ENCODE assay signal across 12 cellular contexts in genomic region chr6:3766219-3766618, GRCh38. TPM values are rescaled to one million over a fixed set of nuclear protein-coding genes. Genes with fewer than 3 reads are reported as not detected.
DNase-seq lines count a peak whose midpoint lies in the region; ATAC-seq and TF ChIP-seq lines count a peak whose summit lies in the region.
"Had no signal": no experiment of that assay in that cellular context is flagged by ENCODE, and none has a peak within 500 bp of the region (broad histone marks: within the 10 kb centered on the region; RNA-seq: fewer than 3 reads in every experiment).

No MANE protein-coding gene starts in this region.

- H3K4me2 ChIP-seq in mesenchymal stem cell (ENCODE audit: low read length, poor library complexity, severe bottlenecking), result no peak overlapping the region
- H3K4me2 ChIP-seq: A549 had no signal

- H3K27ac Mint-ChIP-seq in MCF 10A (ENCODE audit: low read depth, unreplicated experiment), result peak overlapping the region; percentile 9
- H3K27ac Mint-ChIP-seq: immature natural killer cell had no signal

- ATAC-seq in gastroesophageal sphincter (no peak), HG02610 (IDR thresholded peaks at IDR 0.05; ENCODE audit: unreplicated experiment) (no peak), HG03097 (IDR thresholded peaks at IDR 0.05; ENCODE audit: low FRiP score, unreplicated experiment) (no peak)
- ATAC-seq: A549, HCT116 had no signal

- no peak overlapping the region for H3K27ac ChIP-seq in breast epithelium
- H3K27ac ChIP-seq in mesenchymal stem cell (ENCODE audit: low read length, poor library complexity, severe bottlenecking), result no peak overlapping the region
- no peak overlapping the region for H3K27ac ChIP-seq in gastroesophageal sphincter
- H3K27ac ChIP-seq: A549 had no signal

- no peak for TF ChIP-seq CTCF in MCF 10A (IDR thresholded peaks at IDR 0.05; ENCODE audit: unreplicated experiment)
- TF ChIP-seq CTCF in breast epithelium (IDR thresholded peaks at IDR 0.05), result no peak
- TF ChIP-seq CTCF in gastroesophageal sphincter (IDR thresholded peaks at IDR 0.05), result no peak

- no peak overlapping the region for H3K18ac ChIP-seq in mesenchymal stem cell (ENCODE audit: low read depth in 1 of 2, low read length in 2 of 2)

- TF ChIP-seq POLR2A in breast epithelium (IDR thresholded peaks at IDR 0.05), result no peak
- TF ChIP-seq POLR2A in gastroesophageal sphincter (IDR thresholded peaks at IDR 0.05), result no peak

- H3K4me3 Mint-ChIP-seq in MCF 10A (ENCODE audit: unreplicated experiment), result no peak overlapping the region
- H3K4me3 Mint-ChIP-seq: immature natural killer cell had no signal

- no peak overlapping the region for H3K4ac ChIP-seq in mesenchymal stem cell (ENCODE audit: low read depth in 1 of 2, low read length in 2 of 2)

- H4K8ac ChIP-seq in mesenchymal stem cell (ENCODE audit: low read length), result no peak overlapping the region

- peak; percentile 40 for DNase-seq in MCF 10A (ENCODE audit: unreplicated experiment)
- DNase-seq in breast epithelium (ENCODE audit: low spot score in 2 of 2), result no peak
- peak; percentile 43 for DNase-seq in amniotic stem cell (lab: John Stamatoyannopoulos, UW)
- no peak for DNase-seq in mesenchymal stem cell
- no peak for DNase-seq in DMS153 treated with DMSO at 0.1 percent for 48 hours (lab: John Stamatoyannopoulos, UW; ENCODE audit: unreplicated experiment)
- DNase-seq: erythroblast, immature natural killer cell had no signal

- H3K9ac ChIP-seq in mesenchymal stem cell (ENCODE audit: low read length), result no peak overlapping the region

- no peak for TF ChIP-seq EP300 in gastroesophageal sphincter (IDR thresholded peaks at IDR 0.05)

- H3K23ac ChIP-seq in mesenchymal stem cell (ENCODE audit: low read length in 2 of 2), result no peak overlapping the region

- H4K91ac ChIP-seq in mesenchymal stem cell (ENCODE audit: low read length), result no peak overlapping the region

- H2AFZ ChIP-seq in mesenchymal stem cell (ENCODE audit: low read depth, low read length), result no peak overlapping the region

- H3K4me1 Mint-ChIP-seq in MCF 10A (ENCODE audit: insufficient read depth, unreplicated experiment), result peaks cover 29% of the 10 kb centered on the region
- H3K4me1 Mint-ChIP-seq: immature natural killer cell had no signal

- H3K9me3 ChIP-seq in breast epithelium, result no peaks in the 10 kb centered on the region
- H3K9me3 ChIP-seq in mesenchymal stem cell (ENCODE audit: control insufficient read depth, low read length), result no peaks in the 10 kb centered on the region
- H3K9me3 ChIP-seq in gastroesophageal sphincter, result no peaks in the 10 kb centered on the region
- H3K9me3 ChIP-seq: A549 had no signal

- intact Hi-C loops in MCF 10A (cut with micrococcal nuclease) (loop anchor here (5.0 kb wide), 1 partner anchor 36 kb away; no protein-coding TSS in a partner anchor), breast epithelium (cut with DNase I; ENCODE audit: low total_unique reads) (no loop called here)

- H3K4me1 ChIP-seq in breast epithelium (no peaks in the 10 kb centered on the region), mesenchymal stem cell (ENCODE audit: control insufficient read depth, insufficient read depth, low read depth, low read length) (peaks cover 2% of the 10 kb centered on the region), gastroesophageal sphincter (peaks cover 0 to 10% (median 0%) of the 10 kb centered on the region in 3 donors)
- H3K4me1 ChIP-seq: A549 had no signal

- peak overlapping the region; percentile 35 for H2AK5ac ChIP-seq in mesenchymal stem cell (ENCODE audit: low read length, severe bottlenecking)

- H2BK15ac ChIP-seq in mesenchymal stem cell (ENCODE audit: low read depth, poor library complexity, severe bottlenecking), result no peak overlapping the region

- no peak overlapping the region for H2BK5ac ChIP-seq in mesenchymal stem cell (ENCODE audit: low read depth, low read length, poor library complexity, severe bottlenecking)

- H3K14ac ChIP-seq in mesenchymal stem cell (ENCODE audit: low read length in 2 of 2), result no peak overlapping the region

- no TSS peak for BruUV-seq in MCF 10A (replicated peaks; lab: Mats Ljungman, UMichigan)

- H3K36me3 Mint-ChIP-seq in MCF 10A (ENCODE audit: insufficient read depth, unreplicated experiment), result no peaks in the 10 kb centered on the region
- H3K36me3 Mint-ChIP-seq: immature natural killer cell had no signal

- H3K27me3 Mint-ChIP-seq in MCF 10A (ENCODE audit: insufficient read depth, unreplicated experiment), result no peaks in the 10 kb centered on the region

- POLR2A ChIA-PET in MCF 10A (lab: Yijun Ruan, JAX), result interaction anchor here (0.7 to 2.2 kb wide), 15 partner anchors 11 to 370 kb away, joined by 3 to 10 read pairs (median 5); partner anchors contain the start of genes ECI2 and FAM50B

- WGBS in mesenchymal stem cell, result 87% methylated on average over 8 of the region's 9 CpGs
- WGBS in gastroesophageal sphincter (ENCODE audit: low coverage in 1 of 2), 2 donors, result 43 to 54% methylated on average over 6 to 9 of the region's 9 CpGs

- H3K9me3 Mint-ChIP-seq in MCF 10A (ENCODE audit: unreplicated experiment), result no peaks in the 10 kb centered on the region
- H3K9me3 Mint-ChIP-seq: immature natural killer cell had no signal

- CTCF ChIA-PET in MCF 10A (lab: Yijun Ruan, JAX), result interaction anchor here (0.7 to 1.2 kb wide), 6 partner anchors 17 to 639 kb away, joined by 3 to 7 read pairs (median 3); no protein-coding TSS in a partner anchor

- H3K27me3 ChIP-seq in breast epithelium (no peaks in the 10 kb centered on the region), mesenchymal stem cell (ENCODE audit: control insufficient read depth in 1 of 2, insufficient read depth in 1 of 2, low read length in 2 of 2) (no peaks in the 10 kb centered on the region), gastroesophageal sphincter (no peaks in the 10 kb centered on the region)

- H3K4me3 ChIP-seq in breast epithelium, result no peak overlapping the region
- H3K4me3 ChIP-seq in mesenchymal stem cell (ENCODE audit: insufficient read depth in 1 of 2, low read depth in 1 of 2, low read length in 2 of 2), result no peak overlapping the region
- H3K4me3 ChIP-seq in gastroesophageal sphincter, result no peak overlapping the region
- H3K4me3 ChIP-seq: A549 had no signal

- H2BK120ac ChIP-seq in mesenchymal stem cell (ENCODE audit: low read depth, low read length), result no peak overlapping the region

- H2BK12ac ChIP-seq in mesenchymal stem cell (ENCODE audit: low read length in 2 of 2), result peak overlapping the region in 1 of 2 experiments; percentile 56

- H3K79me1 ChIP-seq in mesenchymal stem cell (replicated peaks; ENCODE audit: low read length, poor library complexity, severe bottlenecking), result no peaks in the 10 kb centered on the region

- H3K36me3 ChIP-seq in breast epithelium, result no peaks in the 10 kb centered on the region
- H3K36me3 ChIP-seq in mesenchymal stem cell (ENCODE audit: control insufficient read depth in 1 of 2, insufficient read depth in 2 of 2, low read depth in 1 of 2, low read length in 2 of 2), result no peaks in the 10 kb centered on the region
- no peaks in the 10 kb centered on the region for H3K36me3 ChIP-seq in gastroesophageal sphincter

RNA-seq across cellular contexts. Expression of gene PXDC1, which starts 14.7 kb away (rescaled TPM):
- total RNA-seq in MCF 10A (2022), result 48.1 and 51.4 TPM in 2 replicates
- total RNA-seq in breast epithelium, result 100 to 1,000 TPM in 1 of 3 donors, 10 to 100 TPM in 2; 86.2 to 122 (median 88.0) TPM
- 40.5 TPM for polyA plus RNA-seq in mesenchymal stem cell (2013, experiment 1 of 2)
- 41.6 TPM for polyA plus RNA-seq in mesenchymal stem cell (2013, experiment 2 of 2)
- 100 to 1,000 TPM in 3 of 4 donors, 10 to 100 TPM in 1; 78.3 to 182 (median 152) TPM for total RNA-seq in gastroesophageal sphincter
- polyA plus RNA-seq: immature natural killer cell had no signal

Comparison
In these comparisons a context has a peak if more than half of its experiments do, and no peak if none do; other contexts are left out.
1. DNase-seq: peak in MCF 10A (single experiment) and amniotic stem cell (single experiment); none in breast epithelium (0 of 2), mesenchymal stem cell (single experiment) and DMS153 treated with DMSO at 0.1 percent for 48 hours (single experiment).